Comparison of ENCODE assay signal across 21 cellular contexts in genomic region chr10:124022066-124022465, GRCh38.
"Had no signal": no experiment of that assay in that cellular context is flagged by ENCODE, and none has a peak within 500 bp of the region (broad histone marks: within the 10 kb centered on the region; RNA-seq: fewer than 3 reads in every experiment).

No MANE protein-coding gene starts in this region.

- H3K4me1 Mint-ChIP-seq: activated CD4-positive, alpha-beta memory T cell treated with anti-CD3 and anti-CD28 coated beads, Interleukin-2, amount 10 ng/mL, durations not matched to agents 7 days and 5 days; activated CD8-positive, alpha-beta memory T cell treated with anti-CD3 and anti-CD28 coated beads, Interleukin-2, amount 10 ng/mL, durations not matched to agents 7 days and 5 days; central memory CD8-positive, alpha-beta T cell had no signal

- FAIRE-seq: kidney had no signal

- H3K27me3 ChIP-seq: body of pancreas, esophagus squamous epithelium, sigmoid colon, spleen had no signal

- H3K4me3 Mint-ChIP-seq: activated CD4-positive, alpha-beta memory T cell treated with anti-CD3 and anti-CD28 coated beads, Interleukin-2, amount 10 ng/mL, durations not matched to agents 7 days and 5 days; activated CD8-positive, alpha-beta memory T cell treated with anti-CD3 and anti-CD28 coated beads, Interleukin-2, amount 10 ng/mL, durations not matched to agents 7 days and 5 days; activated naive CD8-positive, alpha-beta T cell; central memory CD8-positive, alpha-beta T cell; nephron; stimulated activated naive B cell treated with anti-CD40 and anti-IgM and Interleukin-4, amounts not matched to agents 10 μg/mL and 1 μg/mL and 100 μg/mL, for 72 hours had no signal

- H3K27ac Mint-ChIP-seq: activated CD4-positive, alpha-beta memory T cell treated with anti-CD3 and anti-CD28 coated beads, Interleukin-2, amount 10 ng/mL, durations not matched to agents 7 days and 5 days; activated CD8-positive, alpha-beta memory T cell treated with anti-CD3 and anti-CD28 coated beads, Interleukin-2, amount 10 ng/mL, durations not matched to agents 7 days and 5 days; activated naive CD8-positive, alpha-beta T cell; nephron; stimulated activated naive B cell treated with anti-CD40 and anti-IgM and Interleukin-4, amounts not matched to agents 10 μg/mL and 1 μg/mL and 100 μg/mL, for 72 hours had no signal

- H3K27me3 Mint-ChIP-seq: stimulated activated naive B cell treated with anti-CD40 and anti-IgM and Interleukin-4, amounts not matched to agents 10 μg/mL and 1 μg/mL and 100 μg/mL, for 72 hours had no signal

- ATAC-seq: activated CD8-positive, alpha-beta memory T cell treated with anti-CD3 and anti-CD28 coated beads, Interleukin-2, amount 10 ng/mL, durations not matched to agents 7 days and 5 days; body of pancreas; left lobe of liver; stimulated activated naive B cell treated with anti-CD40 and anti-IgM and Interleukin-4, amounts not matched to agents 10 μg/mL and 1 μg/mL and 100 μg/mL, for 72 hours had no signal

- H3K36me3 Mint-ChIP-seq: activated CD8-positive, alpha-beta memory T cell treated with anti-CD3 and anti-CD28 coated beads, Interleukin-2, amount 10 ng/mL, durations not matched to agents 7 days and 5 days; activated naive CD8-positive, alpha-beta T cell had no signal

- H3K27ac ChIP-seq: body of pancreas, esophagus squamous epithelium, sigmoid colon, spleen had no signal

- H3K4me3 ChIP-seq: body of pancreas, esophagus squamous epithelium, sigmoid colon, spleen had no signal

- H3K4me1 ChIP-seq: body of pancreas had no signal

- H3K9me3 Mint-ChIP-seq: activated CD4-positive, alpha-beta memory T cell treated with anti-CD3 and anti-CD28 coated beads, Interleukin-2, amount 10 ng/mL, durations not matched to agents 7 days and 5 days; central memory CD8-positive, alpha-beta T cell; nephron; stimulated activated naive B cell treated with anti-CD40 and anti-IgM and Interleukin-4, amounts not matched to agents 10 μg/mL and 1 μg/mL and 100 μg/mL, for 72 hours had no signal

- H3K9me3 ChIP-seq: body of pancreas, esophagus squamous epithelium, sigmoid colon, spleen had no signal

- DNase-seq: activated CD4-positive, alpha-beta memory T cell treated with anti-CD3 and anti-CD28 coated beads, Interleukin-2, amount 10 ng/mL, durations not matched to agents 7 days and 5 days; activated CD4-positive, alpha-beta T cell treated with anti-CD3 and anti-CD28 coated beads for 48 hours; activated CD4-positive, CD25-positive, alpha-beta regulatory T cell; activated CD8-positive, alpha-beta memory T cell treated with anti-CD3 and anti-CD28 coated beads, Interleukin-2, amount 10 ng/mL, durations not matched to agents 7 days and 5 days; body of pancreas; cortex of kidney; effector CD4-positive, alpha-beta T cell; esophagus squamous epithelium; midbrain; nucleus accumbens; sigmoid colon; stimulated activated CD4-positive, alpha-beta T cell treated with anti-CD3 and anti-CD28 coated beads, Interleukin-4, amount 100 ng/mL, for 4 hours; stimulated activated naive B cell treated with anti-CD40 and anti-IgM and Interleukin-4, amounts not matched to agents 10 μg/mL and 1 μg/mL and 100 μg/mL, for 72 hours; T-helper 1 cell; T-helper 9 cell had no signal
